ENCODE assay signal across 8 cellular contexts in genomic region chr15:89912145-89912673, GRCh38. TPM values are rescaled to one million over a fixed set of nuclear protein-coding genes. Genes with fewer than 3 reads are reported as not detected.
DNase-seq lines count a peak whose midpoint lies in the region; ATAC-seq and TF ChIP-seq lines count a peak whose summit lies in the region.

No MANE protein-coding gene starts in this region.

- ATAC-seq in left colon (peak; percentile 78), GM21737 (IDR thresholded peaks at IDR 0.05; ENCODE audit: unreplicated experiment) (no peak), GM19463 (IDR thresholded peaks at IDR 0.05; ENCODE audit: unreplicated experiment) (no peak), GM18511 (IDR thresholded peaks at IDR 0.05; ENCODE audit: unreplicated experiment) (no peak)

- H3K4me3 ChIP-seq in HUES64 (ENCODE audit: low read length), result peak overlapping the region; percentile 58
- peak overlapping the region; percentile 78 to 92 (median 83) for H3K4me3 ChIP-seq in stomach

- H3K36me3 ChIP-seq in HUES64 (ENCODE audit: insufficient read depth, low read length), result no peaks in the 10 kb centered on the region
- peaks cover 0 to 33% (median 22%) of the 10 kb centered on the region in 4 donors for H3K36me3 ChIP-seq in stomach

- peak; percentile 41 for DNase-seq in cerebellar cortex (ENCODE audit: low spot score)
- DNase-seq in left colon, result peak; percentile 70 to 76
- peak; percentile 49 for DNase-seq in stomach
- DNase-seq in MV-4-11 (lab: John Stamatoyannopoulos, UW), result no peak

- 12% methylated on average over 36 of the region's 36 CpGs for WGBS in HUES64
- WGBS in stomach, 5 donors, result 1 to 7% (median 5%) methylated on average over 15 to 36 of the region's 36 CpGs

- peak overlapping the region; percentile 79 for H3K9ac ChIP-seq in HUES64 (ENCODE audit: low read depth, low read length)

- H3K4me1 ChIP-seq in HUES64 (ENCODE audit: insufficient read depth, low read length), result peaks cover 7% of the 10 kb centered on the region
- H3K4me1 ChIP-seq in stomach, result peaks cover 15 to 33% (median 23%) of the 10 kb centered on the region in 4 donors

- 0 out of 2 replicates have a peak, but pooled peaks cover 9% of the 10 kb centered on the region for H3K27me3 ChIP-seq in HUES64 (ENCODE audit: insufficient read depth, low read length)
- peaks cover 0 to 4% (median 0%) of the 10 kb centered on the region in 3 donors for H3K27me3 ChIP-seq in stomach

- TF ChIP-seq EP300 in stomach (IDR thresholded peaks at IDR 0.05), result no peak

- intact Hi-C loops in left colon (cut with DNase I, micrococcal nuclease) (no loop called here), stomach (cut with DNase I; ENCODE audit: low total_unique reads) (no loop called here)

- no peak for TF ChIP-seq CTCF in stomach (IDR thresholded peaks at IDR 0.05)

- TF ChIP-seq POLR2A in stomach (IDR thresholded peaks at IDR 0.05), result no peak

- H3K9me3 ChIP-seq in HUES64 (ENCODE audit: insufficient read depth, low read depth, low read length) (no peaks in the 10 kb centered on the region), stomach (no peaks in the 10 kb centered on the region)

- no peak overlapping the region for H3K27ac ChIP-seq in HUES64 (ENCODE audit: low read depth, low read length)
- peak overlapping the region; percentile 76 to 91 (median 85) for H3K27ac ChIP-seq in stomach

RNA-seq across cellular contexts. Expression of gene ARPIN, which starts 0.5 kb away (rescaled TPM):
- polyA plus RNA-seq in HUES64 (2013, experiment 1 of 2), result 2.9 TPM
- 4.2 TPM for polyA plus RNA-seq in HUES64 (2013, experiment 2 of 2)
- total RNA-seq in left colon, result 10 to 100 TPM; 40.0 to 40.4 TPM
- total RNA-seq in stomach, result 10 to 100 TPM in 4 of 5 donors, 1 to 10 TPM in 1; 1.2 to 24.8 (median 17.4) TPM
- polyA plus RNA-seq in stomach, result 10 to 100 TPM in 2 of 3 donors, 1 to 10 TPM in 1; 7.4 to 13.4 (median 11.0) TPM

RNA-seq across cellular contexts. Expression of gene AP3S2, which starts 18.4 kb away (rescaled TPM):
- 37.0 TPM for polyA plus RNA-seq in HUES64 (2013, experiment 1 of 2)
- 36.6 TPM for polyA plus RNA-seq in HUES64 (2013, experiment 2 of 2)
- total RNA-seq in left colon, result 10 to 100 TPM; 54.0 to 59.3 TPM
- 10 to 100 TPM; 14.6 to 90.4 (median 34.5) TPM for total RNA-seq in stomach
- 10 to 100 TPM in 2 of 3 donors, 1 to 10 TPM in 1; 8.4 to 24.7 (median 23.2) TPM for polyA plus RNA-seq in stomach
